25 cellular contexts compared by ENCODE assay signal in genomic region chr1:182563095-182563494, GRCh38. TPM values are rescaled to one million over a fixed set of nuclear protein-coding genes. Genes with fewer than 3 reads are reported as not detected.
"Had no signal": no experiment of that assay in that cellular context is flagged by ENCODE, and none has a peak within 500 bp of the region (broad histone marks: within the 10 kb centered on the region; RNA-seq: fewer than 3 reads in every experiment).

No MANE protein-coding gene starts in this region.

- H3K36me3 ChIP-seq: esophagus squamous epithelium, lower lobe of right lung, ovary, sigmoid colon, spleen, thoracic aorta, tibial nerve, upper lobe of left lung, uterus had no signal

- H3K27me3 ChIP-seq: ovary, sigmoid colon, spleen, tibial nerve, upper lobe of left lung, uterus had no signal

- H3K4me1 ChIP-seq: esophagus squamous epithelium, lower lobe of right lung, psoas muscle, sigmoid colon, spleen, tibial nerve, upper lobe of left lung, uterus had no signal

- H3K27ac ChIP-seq: coronary artery, esophagus squamous epithelium, lower lobe of right lung, ovary, psoas muscle, sigmoid colon, skin epidermis, spleen, thoracic aorta, tibial nerve, upper lobe of left lung, uterus had no signal

- H3K9me3 ChIP-seq: esophagus squamous epithelium, lower lobe of right lung, ovary, psoas muscle, sigmoid colon, spleen, thoracic aorta, upper lobe of left lung, uterus had no signal

- H3K4me3 ChIP-seq: coronary artery, esophagus squamous epithelium, lower lobe of right lung, ovary, psoas muscle, sigmoid colon, skin epidermis, spleen, thoracic aorta, tibial nerve, upper lobe of left lung, uterus had no signal

- DNase-seq: effector memory CD8-positive, alpha-beta T cell; erythroblast; esophagus squamous epithelium; foreskin melanocyte; hypothalamus; immature natural killer cell; left ventricle myocardium superior; lower lobe of right lung; natural killer cell; occipital lobe; ovary; posterior cingulate gyrus; psoas muscle; right cardiac atrium; sigmoid colon; spleen; stimulated activated CD4-positive, alpha-beta T cell treated with anti-CD3 and anti-CD28 coated beads, Interleukin-4, amount 100 ng/mL, for 4 hours; stimulated activated naive B cell treated with anti-CD40 and anti-IgM and Interleukin-4, amounts not matched to agents 10 μg/mL and 1 μg/mL and 100 μg/mL, for 72 hours; upper lobe of left lung; uterus had no signal

RNA-seq across cellular contexts. Expression of gene RGS16, which starts 41.1 kb away (rescaled TPM):
- total RNA-seq: renal cortical epithelial cell had no signal
